In the genomic region with DNA sequence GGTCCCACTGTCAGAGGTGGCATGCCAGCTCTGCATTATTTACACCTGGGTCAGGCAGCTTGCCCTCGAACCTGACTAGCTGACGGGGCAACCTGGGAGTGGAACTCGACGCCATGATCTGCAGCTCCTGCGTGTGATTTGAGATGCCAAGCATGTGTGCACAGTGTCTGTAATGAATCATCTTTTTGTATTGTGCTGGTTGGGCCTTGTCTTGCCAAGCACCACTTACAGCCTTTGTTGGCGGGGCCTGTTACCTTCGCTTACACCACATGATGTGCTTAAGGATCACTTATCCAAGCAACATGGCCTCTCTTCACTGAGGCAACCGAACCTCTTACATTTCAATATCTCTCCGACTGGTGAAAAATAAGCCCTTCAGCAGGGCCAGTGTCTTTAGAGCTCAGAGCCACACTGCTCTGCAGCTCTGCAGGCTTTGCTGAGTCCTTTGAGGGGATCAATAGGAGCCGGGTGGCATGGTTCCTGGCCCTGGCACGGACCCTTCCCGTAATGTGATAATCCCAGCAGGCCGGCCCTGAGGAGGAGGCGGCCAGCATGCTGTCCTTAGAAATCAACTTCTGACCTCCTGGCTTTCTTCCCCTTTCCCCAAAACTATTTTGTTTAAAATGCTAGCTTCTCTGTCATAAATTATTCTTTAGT, we compare ENCODE assay signal across 15 cellular contexts.
DNase-seq lines count a peak whose midpoint lies in the region; FAIRE-seq and TF ChIP-seq lines count a peak whose summit lies in the region.
"Had no signal": no experiment of that assay in that cellular context is flagged by ENCODE, and none has a peak within 500 bp of the region (broad histone marks: within the 10 kb centered on the region; RNA-seq: fewer than 3 reads in every experiment).

No MANE protein-coding gene starts in this region.

- TF ChIP-seq EP300 in transverse colon (IDR thresholded peaks at IDR 0.05; ENCODE audit: low read depth): no peak

- CTCF ChIA-PET in CD8-positive, alpha-beta memory T cell (lab: Charles Lee): interaction anchor here (0.7 to 1.3 kb wide), 3 partner anchors 20 to 787 kb away, joined by 3 read pairs; no protein-coding TSS in a partner anchor

- POLR2A ChIA-PET in CD8-positive, alpha-beta memory T cell (lab: Charles Lee): no interaction called here

- H3K4me3 ChIP-seq in epithelial cell of esophagus (ENCODE audit: low read length) (no peak overlapping the region), muscle layer of colon (ENCODE audit: low read depth in 1 of 2, low read length in 2 of 2) (no peak overlapping the region), transverse colon (no peak overlapping the region)
- no peak overlapping the region for H3K4me3 ChIP-seq in CD8-positive, alpha-beta memory T cell (ENCODE audit: low read length)

- no peaks in the 10 kb centered on the region for H3K27me3 Mint-ChIP-seq in CD8-positive, alpha-beta memory T cell
- H3K27me3 Mint-ChIP-seq in type B pancreatic cell: no peaks in the 10 kb centered on the region
- H3K27me3 Mint-ChIP-seq: activated CD4-positive, alpha-beta T cell treated with anti-CD3 and anti-CD28 coated beads, Interleukin-2, amount 10 ng/mL, durations not matched to agents 24 days and 14 days had no signal

- peaks cover 0 to under 1% (median 0%) of the 10 kb centered on the region in 5 donors for H3K9me3 Mint-ChIP-seq in CD8-positive, alpha-beta memory T cell
- peaks cover 8% of the 10 kb centered on the region for H3K9me3 Mint-ChIP-seq in type B pancreatic cell

- H3K27me3 ChIP-seq in muscle layer of colon (ENCODE audit: control insufficient read depth in 1 of 2, insufficient read depth in 2 of 2, low read length in 2 of 2) (no peaks in the 10 kb centered on the region), transverse colon (no peaks in the 10 kb centered on the region)
- no peaks in the 10 kb centered on the region for H3K27me3 ChIP-seq in CD8-positive, alpha-beta memory T cell (ENCODE audit: insufficient read depth, low read length, poor library complexity, severe bottlenecking)

- peaks cover 42% of the 10 kb centered on the region for H3K4me1 ChIP-seq in muscle layer of colon (ENCODE audit: insufficient read depth, low read length)
- peaks cover 7 to 36% (median 13%) of the 10 kb centered on the region in 4 donors for H3K4me1 ChIP-seq in transverse colon
- H3K4me1 ChIP-seq in CD8-positive, alpha-beta memory T cell (ENCODE audit: insufficient read depth, low read length): no peaks in the 10 kb centered on the region

- H3K4me1 Mint-ChIP-seq in CD8-positive, alpha-beta memory T cell: peaks cover 4 to 7% (median 4%) of the 10 kb centered on the region in 3 donors
- H3K4me1 Mint-ChIP-seq in type B pancreatic cell (ENCODE audit: unreplicated experiment): peaks cover 21% of the 10 kb centered on the region
- H3K4me1 Mint-ChIP-seq: activated CD4-positive, alpha-beta T cell treated with anti-CD3 and anti-CD28 coated beads, Interleukin-2, amount 10 ng/mL, durations not matched to agents 24 days and 14 days had no signal

- peaks cover 0 to under 1% (median 0%) of the 10 kb centered on the region in 3 donors for H3K36me3 Mint-ChIP-seq in CD8-positive, alpha-beta memory T cell
- no peaks in the 10 kb centered on the region for H3K36me3 Mint-ChIP-seq in type B pancreatic cell

- TF ChIP-seq CTCF in epithelial cell of esophagus (IDR thresholded peaks at IDR 0.05; ENCODE audit: insufficient read depth, low read depth, low read length, missing control alignments) (no peak), transverse colon (IDR thresholded peaks at IDR 0.05) (no peak), type B pancreatic cell (conservative IDR thresholded peaks at IDR 0.05) (no peak)

- intact Hi-C loops in transverse colon (cut with DNase I; ENCODE audit: low total_unique reads): no loop called here

- H3K36me3 ChIP-seq in muscle layer of colon (ENCODE audit: insufficient read depth, low read length): no peaks in the 10 kb centered on the region
- H3K36me3 ChIP-seq in transverse colon: no peaks in the 10 kb centered on the region
- H3K36me3 ChIP-seq in CD8-positive, alpha-beta memory T cell (ENCODE audit: insufficient read depth, low read length): no peaks in the 10 kb centered on the region

- in situ Hi-C loops in transverse colon (cut with MboI; ENCODE audit: low pct_ligation_motif_present in 1 of 4, low pct_unique_long_range_greater_than_20kb in 1 of 4, low sequenced_read_pairs in 3 of 4): no loop called here

- H3K9me3 ChIP-seq in muscle layer of colon (ENCODE audit: low read length): no peaks in the 10 kb centered on the region
- H3K9me3 ChIP-seq in transverse colon: peaks cover 0 to under 1% of the 10 kb centered on the region in 2 donors
- H3K9me3 ChIP-seq in CD8-positive, alpha-beta memory T cell (ENCODE audit: low read length): no peaks in the 10 kb centered on the region

- H3K27ac Mint-ChIP-seq in CD8-positive, alpha-beta memory T cell: peak overlapping the region in 3 of 8 donors; percentile 4 to 47 (median 17)
- H3K27ac Mint-ChIP-seq in type B pancreatic cell: no peak overlapping the region
- H3K27ac Mint-ChIP-seq: activated CD4-positive, alpha-beta T cell treated with anti-CD3 and anti-CD28 coated beads, Interleukin-2, amount 10 ng/mL, durations not matched to agents 24 days and 14 days had no signal

- peak overlapping the region; percentile 67 for H3K27ac ChIP-seq in muscle layer of colon (ENCODE audit: low read depth, low read length)
- H3K27ac ChIP-seq in transverse colon: peak overlapping the region; percentile 51 to 79 (median 63)
- H3K27ac ChIP-seq in CD8-positive, alpha-beta memory T cell (ENCODE audit: low read depth, low read length): no peak overlapping the region

- FAIRE-seq in GM19239 (lab: Jason Lieb, UNC): no peak
- FAIRE-seq: A204.1, frontal cortex, GM12892, small intestine had no signal

- H3K9ac ChIP-seq in muscle layer of colon (ENCODE audit: low read length): no peak overlapping the region

- no peak for TF ChIP-seq POLR2A in transverse colon (IDR thresholded peaks at IDR 0.05)

- no peak overlapping the region for H3K4me3 Mint-ChIP-seq in CD8-positive, alpha-beta memory T cell
- H3K4me3 Mint-ChIP-seq in type B pancreatic cell: no peak overlapping the region
- H3K4me3 Mint-ChIP-seq: activated CD4-positive, alpha-beta T cell treated with anti-CD3 and anti-CD28 coated beads, Interleukin-2, amount 10 ng/mL, durations not matched to agents 24 days and 14 days had no signal

- 52 to 79% methylated on average over 3 to 14 of the region's 14 CpGs for WGBS in transverse colon (ENCODE audit: low coverage in 1 of 2), 2 donors

- DNase-seq in NCI-H1417 (lab: John Stamatoyannopoulos, UW) (peak in 2 of 3 experiments; percentile 11 to 98), NCI-H1417 treated with DMSO at 0.1 percent for 48 hours (lab: John Stamatoyannopoulos, UW) (no peak), epithelial cell of esophagus (ENCODE audit: low read depth) (peak; percentile 10), transverse colon (no peak), GM19239 (ENCODE audit: insufficient read length, low spot score) (no peak), type B pancreatic cell (ENCODE audit: extremely low spot score, unreplicated experiment) (no peak)
- DNase-seq in CD8-positive, alpha-beta memory T cell: no peak
- DNase-seq: activated CD4-positive, alpha-beta T cell treated with anti-CD3 and anti-CD28 coated beads, Interleukin-2, amount 10 ng/mL, durations not matched to agents 24 days and 14 days; activated naive CD4-positive, alpha-beta T cell; NK-92 treated with Interleukin-12 subunit alpha and Interleukin-12 subunit beta, amount 100 ng/mL, for 24 hours had no signal

Comparison
In these comparisons a context has a peak if more than half of its experiments do, and no peak if none do; other contexts are left out.
1. DNase-seq: peak in NCI-H1417 (2 of 3) and epithelial cell of esophagus (single experiment); none in NCI-H1417 treated with DMSO at 0.1 percent for 48 hours (single experiment), transverse colon (single experiment), CD8-positive, alpha-beta memory T cell (0 of 5), GM19239 (single experiment) and type B pancreatic cell (single experiment).